ENCODE assay signal across 8 cellular contexts in the genomic region with DNA sequence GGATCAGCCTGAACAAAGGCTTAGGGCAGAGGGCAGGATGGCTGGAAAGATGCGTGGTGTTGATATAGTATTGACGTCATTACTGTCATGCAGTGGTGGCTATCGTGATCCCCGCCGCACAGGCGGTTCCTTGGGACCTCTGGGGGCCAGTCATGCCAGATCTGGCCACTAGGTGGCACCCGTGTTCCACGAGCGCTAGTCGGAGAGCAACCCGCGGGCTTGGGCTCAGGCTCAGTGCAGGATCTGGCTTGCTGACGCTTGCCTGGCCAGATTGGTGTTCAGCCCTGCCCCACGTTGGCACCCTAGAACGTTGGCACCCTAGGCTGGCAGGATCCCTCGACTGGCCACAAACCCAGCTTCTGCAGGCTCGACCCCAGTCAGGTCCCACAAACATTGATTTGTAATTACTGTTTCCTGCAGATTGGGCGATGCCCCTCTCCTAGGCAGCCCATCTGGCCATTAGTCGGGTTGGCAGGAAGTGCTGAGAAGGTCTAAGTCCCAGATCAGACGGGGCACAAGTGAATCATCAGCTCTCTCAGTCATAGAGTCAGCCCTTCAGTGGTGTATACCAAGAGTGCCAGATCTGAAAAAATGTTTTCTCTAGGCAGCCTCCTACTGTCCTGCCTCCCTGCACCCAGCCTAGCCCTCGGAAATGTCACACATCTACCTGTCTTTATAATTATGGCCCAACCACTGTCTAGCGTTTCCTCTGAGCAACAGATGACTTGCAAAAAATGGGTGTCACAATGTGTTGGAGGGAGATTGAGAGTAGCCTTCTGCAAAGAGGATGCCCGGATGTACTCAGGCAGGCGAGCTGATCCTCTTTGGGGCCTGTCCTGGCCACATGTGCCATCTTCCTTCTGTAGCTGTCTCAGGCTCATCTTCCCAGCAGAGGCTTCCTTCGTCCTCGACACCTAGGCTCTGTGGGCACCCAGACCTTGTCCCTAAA.
DNase-seq lines count a peak whose midpoint lies in the region; FAIRE-seq and TF ChIP-seq lines count a peak whose summit lies in the region.

No MANE protein-coding gene starts in this region.

- TF ChIP-seq CTCF in LNCAP (IDR thresholded peaks at IDR 0.05): peak; percentile 97

- intact Hi-C loops in posterior vena cava (cut with DNase I): loop anchor here (2.0 kb wide), 1 partner anchor 68 kb away; no protein-coding TSS in a partner anchor

- DNase-seq in GM04504 (ENCODE audit: low read depth) (peak; percentile 53), H4 (ENCODE audit: low spot score) (peak; percentile 72), SK-MEL-5 (ENCODE audit: low read depth, low spot score) (peak; percentile 71), glomerular visceral epithelial cell (ENCODE audit: extremely low spot score) (peak; percentile 81), posterior vena cava (ENCODE audit: low spot score) (peak; percentile 97), urothelium cell line (ENCODE audit: low spot score) (peak; percentile 91)
- peak; percentile 77 to 86 (median 80) for DNase-seq in activated naive CD4-positive, alpha-beta T cell (lab: John Stamatoyannopoulos, UW)

- no peak for FAIRE-seq in urothelium cell line (lab: Jason Lieb, UNC)

- in situ Hi-C loops in SK-MEL-5 (cut with HindIII; ENCODE audit: low pct_unique_long_range_greater_than_20kb, low sequenced_read_pairs): no loop called here

Comparison
In these comparisons a context has a peak if more than half of its experiments do, and no peak if none do; other contexts are left out.
1. Peak in every context shown above with its lines: DNase-seq.